22 cellular contexts compared by ENCODE assay signal in genomic region chr10:68633281-68633680, GRCh38.
"Had no signal": no experiment of that assay in that cellular context is flagged by ENCODE, and none has a peak within 500 bp of the region (broad histone marks: within the 10 kb centered on the region; RNA-seq: fewer than 3 reads in every experiment).

No MANE protein-coding gene starts in this region.

- H3K27me3 Mint-ChIP-seq: natural killer cell treated with Interleukin-12 subunit alpha and Interleukin-12 subunit beta and Interleukin-15 and Interleukin-18, amount 100 ng/mL, for 72 hours had no signal

- H3K4me1 ChIP-seq: right lobe of liver, suprapubic skin, upper lobe of right lung, vagina had no signal

- DNase-seq: effector memory CD4-positive, alpha-beta T cell; heart left ventricle; hippocampal formation; left colon; left ventricle myocardium superior; mesenchymal stem cell; midbrain; occipital lobe; psoas muscle; retina; right lobe of liver; stimulated activated CD4-positive, alpha-beta T cell treated with anti-CD3 and anti-CD28 coated beads, Interleukin-4, amount 100 ng/mL, for 1 hour; stimulated activated CD8-positive, alpha-beta memory T cell treated with anti-CD3 and anti-CD28 coated beads, Interleukin-4, amount 100 ng/mL, for 48 hours; stimulated activated naive CD8-positive, alpha-beta T cell treated with anti-CD3 and anti-CD28 coated beads, Interleukin-15, Interleukin-2, amounts not matched to agents 100 U/mL and 50 U/mL, for 24 hours; tibial artery; upper lobe of right lung had no signal

- H3K36me3 ChIP-seq: heart left ventricle, right lobe of liver, suprapubic skin, tibial artery, upper lobe of right lung, vagina had no signal

- H3K27ac Mint-ChIP-seq: stimulated activated effector memory CD8-positive, alpha-beta T cell treated with anti-CD3 and anti-CD28 coated beads, Interleukin-12 subunit alpha, Interleukin-12 subunit beta, amount 100 ng/mL, for 72 hours had no signal

- ATAC-seq: esophagus mucosa; heart left ventricle; left colon; left ventricle myocardium superior; natural killer cell treated with Interleukin-12 subunit alpha and Interleukin-12 subunit beta and Interleukin-15 and Interleukin-18, amount 100 ng/mL, for 72 hours; psoas muscle; stimulated activated effector memory CD8-positive, alpha-beta T cell treated with anti-CD3 and anti-CD28 coated beads, Interleukin-12 subunit alpha, Interleukin-12 subunit beta, amount 100 ng/mL, for 72 hours; stimulated activated naive CD8-positive, alpha-beta T cell treated with anti-CD3 and anti-CD28 coated beads, Interleukin-15, Interleukin-2, amounts not matched to agents 100 U/mL and 50 U/mL, for 24 hours; upper lobe of right lung had no signal

- H3K27me3 ChIP-seq: heart left ventricle, right lobe of liver, suprapubic skin, tibial artery, upper lobe of right lung, vagina had no signal

- H3K9me3 ChIP-seq: heart left ventricle, psoas muscle, right lobe of liver, suprapubic skin, tibial artery, upper lobe of right lung, vagina had no signal

- H3K4me3 Mint-ChIP-seq: natural killer cell treated with Interleukin-12 subunit alpha and Interleukin-12 subunit beta and Interleukin-15 and Interleukin-18, amount 100 ng/mL, for 72 hours; stimulated activated effector memory CD8-positive, alpha-beta T cell treated with anti-CD3 and anti-CD28 coated beads, Interleukin-12 subunit alpha, Interleukin-12 subunit beta, amount 100 ng/mL, for 72 hours had no signal

- H3K4me3 ChIP-seq: heart left ventricle, lung, psoas muscle, right lobe of liver, suprapubic skin, tibial artery, upper lobe of right lung, vagina had no signal

- H3K27ac ChIP-seq: heart left ventricle, psoas muscle, right lobe of liver, suprapubic skin, upper lobe of right lung, vagina had no signal

- H3K36me3 Mint-ChIP-seq: natural killer cell treated with Interleukin-12 subunit alpha and Interleukin-12 subunit beta and Interleukin-15 and Interleukin-18, amount 100 ng/mL, for 72 hours; stimulated activated effector memory CD8-positive, alpha-beta T cell treated with anti-CD3 and anti-CD28 coated beads, Interleukin-12 subunit alpha, Interleukin-12 subunit beta, amount 100 ng/mL, for 72 hours had no signal
